ENCODE assay signal across 10 cellular contexts in genomic region chr10:110075726-110076125, GRCh38.
A peak's percentile ranks its signal among the peaks of the same experiment; 100 is the strongest.
DNase-seq lines count a peak whose midpoint lies in the region; ATAC-seq, FAIRE-seq and TF ChIP-seq lines count a peak whose summit lies in the region.
"Had no signal": no experiment of that assay in that cellular context is flagged by ENCODE, and none has a peak within 500 bp of the region (broad histone marks: within the 10 kb centered on the region; RNA-seq: fewer than 3 reads in every experiment).

No MANE protein-coding gene starts in this region.

- TF ChIP-seq RAD21 in HepG2 (CRISPR knock-in tag; IDR thresholded peaks at IDR 0.05) = no peak

- TF ChIP-seq CTCF in right lobe of liver (IDR thresholded peaks at IDR 0.05) = no peak
- no peak for TF ChIP-seq CTCF in HepG2 (CRISPR knock-in tag; IDR thresholded peaks at IDR 0.05)
- TF ChIP-seq CTCF in brain microvascular endothelial cell (IDR thresholded peaks at IDR 0.05; ENCODE audit: low read depth, low read length, missing control alignments) = no peak

- H3K4me1 ChIP-seq in right lobe of liver (peaks cover 0 to 13% (median 4%) of the 10 kb centered on the region in 4 donors), HepG2 (ENCODE audit: insufficient read depth, low read length) (peaks cover 62% of the 10 kb centered on the region), muscle layer of duodenum (ENCODE audit: control insufficient read depth in 1 of 2, insufficient read depth in 2 of 2, low read length in 2 of 2) (peaks cover 23 to 32% of the 10 kb centered on the region in 2 donors)

- POLR2A ChIA-PET in HepG2 (lab: Yijun Ruan, JAX) = no interaction called here

- in situ Hi-C loops in HepG2 (cut with HindIII; ENCODE audit: extremely low pct_ligation_motif_present, low pct_unique_long_range_greater_than_20kb) = no loop called here
- in situ Hi-C loops in brain microvascular endothelial cell (cut with HindIII; ENCODE audit: low pct_ligation_motif_present, low sequenced_read_pairs) = loop anchor here (25.0 kb wide), 1 partner anchor 188 kb away; no protein-coding TSS in a partner anchor

- H2AFZ ChIP-seq in HepG2 (ENCODE audit: low read length) = no peak overlapping the region

- no peak overlapping the region for H3K4me3 ChIP-seq in right lobe of liver
- H3K4me3 ChIP-seq in HepG2 (replicated peaks in 1 of 3; ENCODE audit: insufficient read depth in 1 of 3, low read depth in 2 of 3, low read length in 3 of 3) = no peak overlapping the region
- no peak overlapping the region for H3K4me3 ChIP-seq in brain microvascular endothelial cell (ENCODE audit: low read depth, low read length)
- H3K4me3 ChIP-seq in muscle layer of duodenum (ENCODE audit: low read depth in 1 of 2, low read length in 2 of 2) = no peak overlapping the region

- H3K79me2 ChIP-seq in HepG2 (ENCODE audit: insufficient read depth, low read length) = peaks cover 7% of the 10 kb centered on the region

- ATAC-seq in right lobe of liver (no peak), HepG2 (no peak), HG02763 (IDR thresholded peaks at IDR 0.05; ENCODE audit: unreplicated experiment) (no peak), left lobe of liver (no peak)

- intact Hi-C loops in right lobe of liver (cut with DNase I) = no loop called here
- intact Hi-C loops in HepG2 (cut with micrococcal nuclease; ENCODE audit: unreplicated experiment) = loop anchor here (5.0 kb wide), 1 partner anchor 68 kb away; the partner anchor contains the start of gene ADD3

- H3K4me2 ChIP-seq in HepG2 (ENCODE audit: low read depth, low read length) = no peak overlapping the region

- H3K9me3 ChIP-seq in right lobe of liver (no peaks in the 10 kb centered on the region), HepG2 (ENCODE audit: low read length) (no peaks in the 10 kb centered on the region), muscle layer of duodenum (ENCODE audit: control insufficient read depth in 1 of 2, low read length in 2 of 2) (no peaks in the 10 kb centered on the region)

- no peaks in the 10 kb centered on the region for H3K27me3 ChIP-seq in right lobe of liver
- no peaks in the 10 kb centered on the region for H3K27me3 ChIP-seq in HepG2 (ENCODE audit: control insufficient read depth in 1 of 2, insufficient read depth in 2 of 2, low read length in 2 of 2)
- no peaks in the 10 kb centered on the region for H3K27me3 ChIP-seq in brain microvascular endothelial cell (replicated peaks)
- H3K27me3 ChIP-seq in muscle layer of duodenum (ENCODE audit: low read depth, low read length) = no peaks in the 10 kb centered on the region

- H3K27ac ChIP-seq in right lobe of liver = peak overlapping the region in 2 of 3 donors; percentile 37 to 56
- H3K27ac ChIP-seq in HepG2 (ENCODE audit: extremely low read length, insufficient read depth, low read length) = no peak overlapping the region
- peak overlapping the region; percentile 94 for H3K27ac ChIP-seq in brain microvascular endothelial cell
- peak overlapping the region; percentile 59 for H3K27ac ChIP-seq in muscle layer of duodenum (ENCODE audit: low read length)

- H3K36me3 ChIP-seq in right lobe of liver (no peaks in the 10 kb centered on the region), HepG2 (replicated peaks in 1 of 2; ENCODE audit: control insufficient read depth in 1 of 2, insufficient read depth in 2 of 2, low read length in 2 of 2) (no peaks in the 10 kb centered on the region), brain microvascular endothelial cell (replicated peaks) (no peaks in the 10 kb centered on the region), muscle layer of duodenum (ENCODE audit: control insufficient read depth in 1 of 2, insufficient read depth in 2 of 2, low read length in 2 of 2) (no peaks in the 10 kb centered on the region)

- CTCF ChIA-PET in HepG2 (lab: Yijun Ruan, JAX; ENCODE audit: low intra/inter-chr PET ratio, low total read pairs) = no interaction called here

- H4K20me1 ChIP-seq in HepG2 (ENCODE audit: insufficient read depth, low read length) = no peaks in the 10 kb centered on the region

- BruUV-seq in HepG2 (replicated peaks; lab: Mats Ljungman, UMichigan) = no TSS peak

- no peak for FAIRE-seq in HepG2 (lab: Jason Lieb, UNC)

- H3K9ac ChIP-seq in HepG2 (ENCODE audit: insufficient read depth, low read depth, low read length) = no peak overlapping the region

- DNase-seq in right lobe of liver = no peak
- DNase-seq in HepG2 (ENCODE audit: low spot score) = no peak
- no peak for DNase-seq in brain microvascular endothelial cell
- no peak for DNase-seq in NCI-H1436 treated with DMSO at 0.1 percent for 48 hours (lab: John Stamatoyannopoulos, UW)
- no peak for DNase-seq in stimulated activated CD4-positive, alpha-beta T cell treated with anti-CD3 and anti-CD28 coated beads, Interleukin-1b, Interleukin-23, amount 100 ng/mL, for 48 hours
- DNase-seq in left lobe of liver (ENCODE audit: low spot score) = no peak
- DNase-seq: H7; stimulated activated CD8-positive, alpha-beta memory T cell treated with anti-CD3 and anti-CD28 coated beads, Interleukin-4, amount 100 ng/mL, for 48 hours had no signal

- TF ChIP-seq POLR2A in right lobe of liver (IDR thresholded peaks at IDR 0.05) = no peak
- no peak for TF ChIP-seq POLR2A in HepG2 (IDR thresholded peaks at IDR 0.05; ENCODE audit: insufficient read depth in 1 of 2, low read depth in 2 of 2, low read length in 2 of 2)

- TF ChIP-seq EP300 in HepG2 (IDR thresholded peaks at IDR 0.05; ENCODE audit: low read depth in 2 of 2, low read length in 2 of 2) (no peak), HepG2 (CRISPR knock-in tag; IDR thresholded peaks at IDR 0.05; ENCODE audit: borderline replicate concordance) (no peak)

TF ChIP-seq in HepG2, 621 proteins besides CTCF, POLR2A, EP300 and RAD21:
- TF ChIP-seq ZNF280B (CRISPR knock-in tag; IDR thresholded peaks at IDR 0.05; ENCODE audit: borderline replicate concordance) = no peak
TF ChIP-seq in HepG2: peak in this region for 0.
